ENCODE assay signal across 12 cellular contexts in genomic region chr10:73894245-73894971, GRCh38. TPM values are rescaled to one million over a fixed set of nuclear protein-coding genes. Genes with fewer than 3 reads are reported as not detected.
DNase-seq lines count a peak whose midpoint lies in the region; ATAC-seq, FAIRE-seq and TF ChIP-seq lines count a peak whose summit lies in the region.
"Had no signal": no experiment of that assay in that cellular context is flagged by ENCODE, and none has a peak within 500 bp of the region (broad histone marks: within the 10 kb centered on the region; RNA-seq: fewer than 3 reads in every experiment).

No MANE protein-coding gene starts in this region.

- peaks cover 13% of the 10 kb centered on the region for H3K4me1 Mint-ChIP-seq in activated T-cell treated with anti-CD3 and anti-CD28 coated beads, Interleukin-2, amount 50 U/mL, for 72 hours (ENCODE audit: low read depth)

- H3K4me1 ChIP-seq in endothelial cell of umbilical vein (ENCODE audit: control insufficient read depth, extremely low read depth, insufficient read depth, low read length) (peaks cover 23% of the 10 kb centered on the region), skeletal muscle tissue (ENCODE audit: control insufficient read depth in 3 of 3, insufficient read depth in 3 of 3, low read length in 3 of 3) (peaks cover 3 to 6% (median 5%) of the 10 kb centered on the region in 3 donors), OCI-LY7 (ENCODE audit: insufficient read depth, low read length, poor library complexity, severe bottlenecking) (peaks cover 6% of the 10 kb centered on the region), colonic mucosa (no peaks in the 10 kb centered on the region)
- H3K4me1 ChIP-seq: BE2C had no signal

- H3K27me3 ChIP-seq in endothelial cell of umbilical vein (ENCODE audit: control insufficient read depth in 2 of 2, insufficient read depth in 2 of 2, low read length in 2 of 2) (no peaks in the 10 kb centered on the region), skeletal muscle tissue (ENCODE audit: control insufficient read depth in 3 of 3, insufficient read depth in 3 of 3, low read length in 3 of 3) (no peaks in the 10 kb centered on the region), colonic mucosa (no peaks in the 10 kb centered on the region)
- H3K27me3 ChIP-seq: BE2C had no signal

- TF ChIP-seq CTCF in endothelial cell of umbilical vein (IDR thresholded peaks at IDR 0.05; ENCODE audit: extremely low read depth in 1 of 2, insufficient read depth in 1 of 2, low read depth in 1 of 2, low read length in 2 of 2) (no peak), OCI-LY7 (conservative IDR thresholded peaks at IDR 0.05; ENCODE audit: low read length) (no peak), colonic mucosa (IDR thresholded peaks at IDR 0.05) (no peak)

- no peaks in the 10 kb centered on the region for H4K20me1 ChIP-seq in endothelial cell of umbilical vein (replicated peaks; ENCODE audit: control insufficient read depth, extremely low read depth, insufficient read depth, low read length)
- no peaks in the 10 kb centered on the region for H4K20me1 ChIP-seq in OCI-LY7 (ENCODE audit: insufficient read depth, low read length)

- H3K79me2 ChIP-seq in endothelial cell of umbilical vein (ENCODE audit: control insufficient read depth, insufficient read depth, low read length): no peaks in the 10 kb centered on the region
- no peaks in the 10 kb centered on the region for H3K79me2 ChIP-seq in OCI-LY7 (ENCODE audit: insufficient read depth, low read depth, low read length)

- BruUV-seq in endothelial cell of umbilical vein (replicated peaks; lab: Mats Ljungman, UMichigan): no TSS peak
- BruUV-seq in OCI-LY7 (replicated peaks; lab: Mats Ljungman, UMichigan): no TSS peak

- no peak overlapping the region for H3K4me3 Mint-ChIP-seq in activated T-cell treated with anti-CD3 and anti-CD28 coated beads, Interleukin-2, amount 50 U/mL, for 72 hours

- ATAC-seq in activated T-cell treated with anti-CD3 and anti-CD28 coated beads, Interleukin-2, amount 50 U/mL, for 72 hours (replicated peaks in 1 of 2): peak; percentile 82 to 95

- H3K27ac ChIP-seq in endothelial cell of umbilical vein (ENCODE audit: insufficient read depth, low read depth, low read length) (peak overlapping the region; percentile 80), skeletal muscle tissue (ENCODE audit: low read depth, low read length) (peak overlapping the region; percentile 10), OCI-LY7 (ENCODE audit: low read depth, low read length, poor library complexity, severe bottlenecking) (no peak overlapping the region), colonic mucosa (no peak overlapping the region)

- DNase-seq in activated T-cell treated with anti-CD3 and anti-CD28 coated beads, Interleukin-2, amount 50 U/mL, for 72 hours: peak; percentile 46 to 60
- DNase-seq in activated T-cell treated with anti-CD3 and anti-CD28 coated beads, Interleukin-2, amount 50 U/mL, for 1 hour: no peak
- DNase-seq in RPMI7951 (ENCODE audit: low read depth): peak; percentile 99
- peak; percentile 90 for DNase-seq in endothelial cell of umbilical vein (ENCODE audit: low read depth, low spot score)
- DNase-seq in OCI-LY7 (ENCODE audit: low spot score): no peak
- no peak for DNase-seq in DMS53 (lab: John Stamatoyannopoulos, UW)
- DNase-seq in colonic mucosa: no peak
- DNase-seq: BE2C, NCI-H446, occipital lobe had no signal

- peaks cover 21% of the 10 kb centered on the region for H3K27me3 Mint-ChIP-seq in activated T-cell treated with anti-CD3 and anti-CD28 coated beads, Interleukin-2, amount 50 U/mL, for 72 hours (ENCODE audit: low read depth)

- dilution Hi-C loops in endothelial cell of umbilical vein (cut with MboI; ENCODE audit: extremely low pct_ligation_motif_present, low sequenced_read_pairs): no loop called here

- no peaks in the 10 kb centered on the region for H3K36me3 Mint-ChIP-seq in activated T-cell treated with anti-CD3 and anti-CD28 coated beads, Interleukin-2, amount 50 U/mL, for 72 hours (ENCODE audit: insufficient read depth in 2 of 2)

- H3K9me1 ChIP-seq in endothelial cell of umbilical vein (replicated peaks; ENCODE audit: control insufficient read depth, extremely low read depth, insufficient read depth, low read length): no peaks in the 10 kb centered on the region

- H3K27ac Mint-ChIP-seq in activated T-cell treated with anti-CD3 and anti-CD28 coated beads, Interleukin-2, amount 50 U/mL, for 72 hours: no peak overlapping the region

- no peaks in the 10 kb centered on the region for H3K9me2 ChIP-seq in OCI-LY7 (ENCODE audit: insufficient read depth, low read length)

- no peaks in the 10 kb centered on the region for H3K9me3 Mint-ChIP-seq in activated T-cell treated with anti-CD3 and anti-CD28 coated beads, Interleukin-2, amount 50 U/mL, for 72 hours

- peak; percentile 45 for TF ChIP-seq POLR2A in endothelial cell of umbilical vein (IDR thresholded peaks at IDR 0.05; ENCODE audit: low read depth, low read length)

- H3K4me3 ChIP-seq in endothelial cell of umbilical vein (replicated peaks in 1 of 3; ENCODE audit: insufficient read depth in 1 of 3, low read depth in 1 of 3, low read length in 3 of 3) (no peak overlapping the region), skeletal muscle tissue (ENCODE audit: low read length in 3 of 3) (no peak overlapping the region), OCI-LY7 (ENCODE audit: low read depth, low read length, poor library complexity, severe bottlenecking) (no peak overlapping the region), colonic mucosa (no peak overlapping the region)

- H3K4me2 ChIP-seq in endothelial cell of umbilical vein (ENCODE audit: insufficient read depth, low read length): peak overlapping the region; percentile 18
- H3K4me2 ChIP-seq in OCI-LY7 (ENCODE audit: low read length): no peak overlapping the region

- CTCF ChIA-PET in endothelial cell of umbilical vein (lab: Charles Lee): interaction anchor here (0.7 to 2.0 kb wide), 12 partner anchors 8 to 209 kb away, joined by 3 to 18 read pairs (median 6); partner anchors contain the start of gene PLAU
- CTCF ChIA-PET in OCI-LY7 (lab: Charles Lee; ENCODE audit: unreplicated experiment): interaction anchor here (1.0 to 1.1 kb wide), 2 partner anchors 46 to 209 kb away, joined by 3 to 4 read pairs; no protein-coding TSS in a partner anchor

- peak; percentile 98 for FAIRE-seq in endothelial cell of umbilical vein (lab: Jason Lieb, UNC)
- FAIRE-seq: GM18507 had no signal

- intact Hi-C loops in endothelial cell of umbilical vein (cut with micrococcal nuclease): loop anchor here (1.0 kb wide), 1 partner anchor 15 kb away; no protein-coding TSS in a partner anchor
- intact Hi-C loops in OCI-LY7 (cut with micrococcal nuclease; ENCODE audit: unreplicated experiment): no loop called here
- intact Hi-C loops in colonic mucosa (cut with DNase I): no loop called here

- H3K36me3 ChIP-seq in endothelial cell of umbilical vein (ENCODE audit: control insufficient read depth in 2 of 2, extremely low read depth in 1 of 2, insufficient read depth in 2 of 2, low read length in 2 of 2) (no peaks in the 10 kb centered on the region), skeletal muscle tissue (ENCODE audit: control insufficient read depth in 3 of 3, insufficient read depth in 3 of 3, low read length in 3 of 3) (no peaks in the 10 kb centered on the region), OCI-LY7 (ENCODE audit: insufficient read depth, low read length) (no peaks in the 10 kb centered on the region), colonic mucosa (no peaks in the 10 kb centered on the region)
- H3K36me3 ChIP-seq: BE2C had no signal

- POLR2A ChIA-PET in endothelial cell of umbilical vein (lab: Charles Lee) (interaction anchor here (1.0 to 1.1 kb wide), 2 partner anchors 12 to 13 kb away, joined by 4 to 5 read pairs; no protein-coding TSS in a partner anchor), OCI-LY7 (lab: Charles Lee) (interaction anchor here (0.6 to 1.1 kb wide), 3 partner anchors 8 to 1315 kb away, joined by 3 to 7 read pairs (median 3); no protein-coding TSS in a partner anchor)

- peak overlapping the region; percentile 35 for H3K9ac ChIP-seq in endothelial cell of umbilical vein (replicated peaks; ENCODE audit: extremely low read depth, insufficient read depth, low read length)
- H3K9ac ChIP-seq in skeletal muscle tissue (ENCODE audit: low read depth in 1 of 3, low read length in 3 of 3): no peak overlapping the region
- no peak overlapping the region for H3K9ac ChIP-seq in colonic mucosa (ENCODE audit: low read depth in 2 of 2, low read length in 2 of 2)

- H3K9me3 ChIP-seq in endothelial cell of umbilical vein (replicated peaks; ENCODE audit: control insufficient read depth, insufficient read depth, low read length) (no peaks in the 10 kb centered on the region), skeletal muscle tissue (ENCODE audit: control insufficient read depth in 3 of 3, low read length in 3 of 3) (no peaks in the 10 kb centered on the region), OCI-LY7 (ENCODE audit: low read length) (no peaks in the 10 kb centered on the region), colonic mucosa (no peaks in the 10 kb centered on the region)
- H3K9me3 ChIP-seq: BE2C had no signal

- H2AFZ ChIP-seq in endothelial cell of umbilical vein (ENCODE audit: low read depth, low read length) (no peak overlapping the region), OCI-LY7 (ENCODE audit: low read length) (no peak overlapping the region)

RNA-seq across cellular contexts. Expression of gene PLAU, which starts 16.5 kb away (rescaled TPM):
- total RNA-seq in activated T-cell treated with anti-CD3 and anti-CD28 coated beads, Interleukin-2, amount 50 U/mL, for 72 hours: under 1 TPM; 0.43 to 0.44 TPM
- 173 and 188 TPM in 2 replicates for total RNA-seq in RPMI7951 (2014; rRNA removed; shearing (Covaris generic))
- 32.5 and 34.9 TPM in 2 replicates for total RNA-seq in endothelial cell of umbilical vein
- polyA plus RNA-seq in endothelial cell of umbilical vein: 22.0 and 23.6 TPM in 2 replicates
- polyA plus RNA-seq in endothelial cell of umbilical vein (2011; cell fraction: cytosol; rRNA removed): 31.7 and 33.2 TPM in 2 replicates
- 33.4 and 36.3 TPM in 2 replicates for polyA plus RNA-seq in endothelial cell of umbilical vein (2011; cell fraction: nucleus; rRNA removed)
- polyA plus RNA-seq in endothelial cell of umbilical vein (2012): 39.8 and 90.5 TPM in 2 replicates
- polyA minus RNA-seq in endothelial cell of umbilical vein: 13.1 and 19.7 TPM in 2 replicates
- 3.0 TPM for polyA minus RNA-seq in endothelial cell of umbilical vein (2011; cell fraction: cytosol; rRNA and poly(A)+ RNA removed)
- 5.0 TPM in 2 replicates for polyA minus RNA-seq in endothelial cell of umbilical vein (2011; cell fraction: nucleus; rRNA and poly(A)+ RNA removed)
- 21.4 TPM for total RNA-seq in skeletal muscle tissue
- total RNA-seq in OCI-LY7 (2014; rRNA removed; shearing (Covaris generic)): 2.0 and 5.2 TPM in 2 replicates
- 0.74 and 0.85 TPM in 2 replicates for total RNA-seq in OCI-LY7 (2022)
- 10 to 100 TPM in 1 of 2 donors, 1 to 10 TPM in 1; 4.0 to 11.4 TPM for total RNA-seq in colonic mucosa

RNA-seq across cellular contexts. Expression of gene CAMK2G, which starts 20.1 kb away (rescaled TPM):
- total RNA-seq in activated T-cell treated with anti-CD3 and anti-CD28 coated beads, Interleukin-2, amount 50 U/mL, for 72 hours: 10 to 100 TPM; 25.0 to 30.3 TPM
- total RNA-seq in RPMI7951 (2014; rRNA removed; shearing (Covaris generic)): 15.4 and 16.0 TPM in 2 replicates
- total RNA-seq in endothelial cell of umbilical vein (28.1 and 33.6 TPM in 2 replicates), skeletal muscle tissue (16.2 TPM), OCI-LY7 (2022) (34.8 and 41.6 TPM in 2 replicates), colonic mucosa (10 to 100 TPM; 40.0 to 45.8 TPM)
- 26.8 and 27.2 TPM in 2 replicates for polyA plus RNA-seq in endothelial cell of umbilical vein
- polyA plus RNA-seq in endothelial cell of umbilical vein (2011; cell fraction: cytosol; rRNA removed): 27.3 and 29.6 TPM in 2 replicates
- 71.3 and 74.1 TPM in 2 replicates for polyA plus RNA-seq in endothelial cell of umbilical vein (2011; cell fraction: nucleus; rRNA removed)
- 23.6 and 26.7 TPM in 2 replicates for polyA plus RNA-seq in endothelial cell of umbilical vein (2012)
- polyA minus RNA-seq in endothelial cell of umbilical vein: 35.0 and 38.8 TPM in 2 replicates
- 12.7 TPM for polyA minus RNA-seq in endothelial cell of umbilical vein (2011; cell fraction: cytosol; rRNA and poly(A)+ RNA removed)
- polyA minus RNA-seq in endothelial cell of umbilical vein (2011; cell fraction: nucleus; rRNA and poly(A)+ RNA removed): 22.1 and 30.7 TPM in 2 replicates
- 21.1 and 29.1 TPM in 2 replicates for total RNA-seq in OCI-LY7 (2014; rRNA removed; shearing (Covaris generic))

Comparison
In these comparisons a context has a peak if more than half of its experiments do, and no peak if none do; other contexts are left out.
1. DNase-seq: peak in activated T-cell treated with anti-CD3 and anti-CD28 coated beads, Interleukin-2, amount 50 U/mL, for 72 hours (2 of 2), RPMI7951 (single experiment) and endothelial cell of umbilical vein (single experiment); none in activated T-cell treated with anti-CD3 and anti-CD28 coated beads, Interleukin-2, amount 50 U/mL, for 1 hour (single experiment), OCI-LY7 (single experiment), DMS53 (single experiment) and colonic mucosa (single experiment).
2. H3K27ac ChIP-seq: peak in endothelial cell of umbilical vein (single experiment) and skeletal muscle tissue (single experiment); none in OCI-LY7 (single experiment) and colonic mucosa (single experiment).